Comparison of ENCODE assay signal across 11 cellular contexts in genomic region chr1:203630697-203631096, GRCh38. TPM values are rescaled to one million over a fixed set of nuclear protein-coding genes. Genes with fewer than 3 reads are reported as not detected.
A peak's percentile ranks its signal among the peaks of the same experiment; 100 is the strongest.
DNase-seq lines count a peak whose midpoint lies in the region; ATAC-seq and TF ChIP-seq lines count a peak whose summit lies in the region.
"Had no signal": no experiment of that assay in that cellular context is flagged by ENCODE, and none has a peak within 500 bp of the region (broad histone marks: within the 10 kb centered on the region; RNA-seq: fewer than 3 reads in every experiment).

No MANE protein-coding gene starts in this region.

- H3K4me2 ChIP-seq in OCI-LY7 (ENCODE audit: low read length), result peak overlapping the region; percentile 90

- H3K27me3 Mint-ChIP-seq in nephron (ENCODE audit: low read depth), result peaks cover 7% of the 10 kb centered on the region

- H3K36me3 Mint-ChIP-seq in nephron (ENCODE audit: low read depth), result peaks cover 17% of the 10 kb centered on the region

- H3K27ac Mint-ChIP-seq in nephron, result peak overlapping the region; percentile 33 to 68 (median 39)

- H3K27me3 ChIP-seq in ACC112 (ENCODE audit: insufficient read depth, low read length) (no peaks in the 10 kb centered on the region), esophagus muscularis mucosa (no peaks in the 10 kb centered on the region)

- no peak for TF ChIP-seq EP300 in esophagus muscularis mucosa (IDR thresholded peaks at IDR 0.05)

- no peak for TF ChIP-seq POLR2A in esophagus muscularis mucosa (IDR thresholded peaks at IDR 0.05; ENCODE audit: low read depth)

- peak overlapping the region; percentile 88; the same call in 1 of the 2 replicates for H3K4me3 ChIP-seq in ACC112 (ENCODE audit: low read depth, low read length)
- H3K4me3 ChIP-seq in OCI-LY7 (ENCODE audit: low read depth, low read length, poor library complexity, severe bottlenecking), result no peak overlapping the region
- H3K4me3 ChIP-seq in esophagus muscularis mucosa, result peak overlapping the region; percentile 73 to 87 (median 78)

- no peak for ATAC-seq in HG03342 (IDR thresholded peaks at IDR 0.05; ENCODE audit: unreplicated experiment)
- ATAC-seq: sciatic nerve had no signal

- POLR2A ChIA-PET in OCI-LY7 (lab: Charles Lee), result no interaction called here

- intact Hi-C loops in OCI-LY7 (cut with micrococcal nuclease; ENCODE audit: unreplicated experiment) (no loop called here), esophagus muscularis mucosa (cut with DNase I) (loop anchor here (5.0 kb wide), 1 partner anchor 42 kb away; no protein-coding TSS in a partner anchor)

- H2AFZ ChIP-seq in ACC112 (ENCODE audit: low read length, unreplicated experiment) (no peak overlapping the region), OCI-LY7 (ENCODE audit: low read length) (no peak overlapping the region)

- peaks cover 8% of the 10 kb centered on the region; the same call in 1 of the 2 replicates for H3K36me3 ChIP-seq in ACC112 (ENCODE audit: insufficient read depth, low read length)
- no peaks in the 10 kb centered on the region for H3K36me3 ChIP-seq in OCI-LY7 (ENCODE audit: insufficient read depth, low read length)
- peaks cover 0 to 22% (median 6%) of the 10 kb centered on the region in 4 donors for H3K36me3 ChIP-seq in esophagus muscularis mucosa

- H3K4me3 Mint-ChIP-seq in nephron, result peak overlapping the region; percentile 96 to 99 (median 97)

- H4K20me1 ChIP-seq in OCI-LY7 (ENCODE audit: insufficient read depth, low read length), result no peaks in the 10 kb centered on the region

- BruUV-seq in OCI-LY7 (replicated peaks; lab: Mats Ljungman, UMichigan), result no TSS peak

- H3K27ac ChIP-seq in ACC112 (ENCODE audit: low read depth, low read length) (no peak overlapping the region), OCI-LY7 (ENCODE audit: low read depth, low read length, poor library complexity, severe bottlenecking) (no peak overlapping the region), esophagus muscularis mucosa (replicated peaks in 1 of 4) (peak overlapping the region; percentile 91 to 95 (median 94))

- H3K79me2 ChIP-seq in ACC112 (ENCODE audit: control insufficient read depth, insufficient read depth, low read length, unreplicated experiment) (peaks cover 83% of the 10 kb centered on the region), OCI-LY7 (ENCODE audit: insufficient read depth, low read depth, low read length) (peaks cover 20% of the 10 kb centered on the region)

- H3K9me2 ChIP-seq in OCI-LY7 (ENCODE audit: insufficient read depth, low read length), result no peaks in the 10 kb centered on the region

- H3K9me3 ChIP-seq in OCI-LY7 (ENCODE audit: low read length), result no peaks in the 10 kb centered on the region
- H3K9me3 ChIP-seq in esophagus muscularis mucosa, result no peaks in the 10 kb centered on the region

- H3K4me1 Mint-ChIP-seq in nephron, result peaks cover 58% of the 10 kb centered on the region

- peaks cover 24% of the 10 kb centered on the region for H3K4me1 ChIP-seq in ACC112 (ENCODE audit: control insufficient read depth, insufficient read depth, low read length, unreplicated experiment)
- H3K4me1 ChIP-seq in OCI-LY7 (ENCODE audit: insufficient read depth, low read length, poor library complexity, severe bottlenecking), result peaks cover 42% of the 10 kb centered on the region
- H3K4me1 ChIP-seq in esophagus muscularis mucosa, result peaks cover 38 to 83% (median 71%) of the 10 kb centered on the region in 4 donors

- TF ChIP-seq CTCF in OCI-LY7 (conservative IDR thresholded peaks at IDR 0.05; ENCODE audit: low read length) (no peak), esophagus muscularis mucosa (IDR thresholded peaks at IDR 0.05) (no peak), nephron (IDR thresholded peaks at IDR 0.05; ENCODE audit: unreplicated experiment in 3 of 3) (no peak)

- CTCF ChIA-PET in OCI-LY7 (lab: Charles Lee; ENCODE audit: unreplicated experiment), result no interaction called here

- no peaks in the 10 kb centered on the region for H3K9me3 Mint-ChIP-seq in nephron

- DNase-seq in OCI-LY7 (ENCODE audit: low spot score), result no peak
- no peak for DNase-seq in esophagus muscularis mucosa (ENCODE audit: extremely low spot score)
- DNase-seq in stimulated activated CD4-positive, alpha-beta T cell treated with anti-CD3 and anti-CD28 coated beads, Interleukin-4, amount 100 ng/mL, for 24 hours, result no peak
- DNase-seq in kidney glomerular epithelial cell (lab: John Stamatoyannopoulos, UW), result no peak
- DNase-seq in stimulated activated CD4-positive, alpha-beta T cell treated with anti-CD3 and anti-CD28 coated beads, Interleukin-2, amount 100 ng/mL, for 48 hours, result no peak
- DNase-seq: NCI-H524, T1000 had no signal

RNA-seq across cellular contexts. Expression of gene ATP2B4, which starts 4.1 kb away (rescaled TPM):
- 7.5 and 8.5 TPM in 2 replicates for total RNA-seq in OCI-LY7 (2014; rRNA removed; shearing (Covaris generic))
- total RNA-seq in OCI-LY7 (2022), result 16.6 and 16.7 TPM in 2 replicates
- total RNA-seq in esophagus muscularis mucosa, result 100 to 1,000 TPM; 177 to 395 (median 260) TPM

Comparison
In these comparisons a context has a peak if more than half of its experiments do, and no peak if none do; other contexts are left out.
1. H3K27ac ChIP-seq: peak in esophagus muscularis mucosa (4 of 4); none in ACC112 (single experiment) and OCI-LY7 (single experiment).
2. RNA of gene ATP2B4, which starts 4.1 kb away (total RNA-seq): 177 to 395 TPM in esophagus muscularis mucosa; 7.5 to 16.7 TPM in OCI-LY7; every median in the first group is over 10 times any median in the second.